23 cellular contexts compared by ENCODE assay signal in the genomic region with DNA sequence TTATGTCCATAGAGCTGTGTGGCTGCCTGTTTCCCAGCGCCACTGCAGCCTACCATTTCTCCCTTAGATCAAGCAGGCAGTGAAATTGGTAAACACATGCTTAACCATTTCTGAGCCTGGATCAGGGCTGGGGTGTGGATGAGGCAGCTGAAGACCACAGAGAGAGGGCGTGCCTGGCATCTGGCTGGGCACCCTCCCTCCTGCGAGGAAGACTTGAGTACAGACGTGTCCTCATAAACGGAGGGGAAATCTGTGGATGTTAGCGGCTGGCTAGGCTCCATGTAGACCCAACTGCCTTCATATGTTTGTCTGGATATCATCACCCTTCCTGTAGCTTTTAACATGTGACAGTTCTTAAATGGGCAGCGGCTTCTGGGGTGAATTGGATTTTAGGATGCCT. TPM values are rescaled to one million over a fixed set of nuclear protein-coding genes. Genes with fewer than 3 reads are reported as not detected.
DNase-seq lines count a peak whose midpoint lies in the region; ATAC-seq and TF ChIP-seq lines count a peak whose summit lies in the region.
"Had no signal": no experiment of that assay in that cellular context is flagged by ENCODE, and none has a peak within 500 bp of the region (broad histone marks: within the 10 kb centered on the region; RNA-seq: fewer than 3 reads in every experiment).

No MANE protein-coding gene starts in this region.

- H3K36me3 ChIP-seq in BE2C, result no peaks in the 10 kb centered on the region
- no peaks in the 10 kb centered on the region for H3K36me3 ChIP-seq in hepatocyte (replicated peaks; ENCODE audit: insufficient read depth, low read depth)
- peaks cover 0 to 2% of the 10 kb centered on the region in 2 experiments for H3K36me3 ChIP-seq in trophoblast cell (ENCODE audit: control insufficient read depth in 1 of 2, insufficient read depth in 2 of 2, low read length in 2 of 2)
- no peaks in the 10 kb centered on the region for H3K36me3 ChIP-seq in breast epithelium
- H3K36me3 ChIP-seq: ascending aorta, BLaER1, neutrophil had no signal

- peak; percentile 59 for ATAC-seq in SK-N-SH treated with all-trans-retinoic acid at 6 μM for 48 hours
- ATAC-seq in esophagus mucosa, result no peak
- ATAC-seq: activated CD4-positive, alpha-beta T cell treated with anti-CD3 and anti-CD28 coated beads for 36 hours; activated CD8-positive, alpha-beta T cell treated with anti-CD3 and anti-CD28 coated beads, Interleukin-2, amount 10 ng/mL, durations not matched to agents 7 days and 5 days; psoas muscle had no signal

- H3K79me1 ChIP-seq in trophoblast cell (ENCODE audit: low read length), result peaks cover 4% of the 10 kb centered on the region

- H3K4me3 ChIP-seq in BE2C (ENCODE audit: low read depth, low read length) (no peak overlapping the region), hepatocyte (no peak overlapping the region), trophoblast cell (ENCODE audit: low read depth, low read length) (no peak overlapping the region), breast epithelium (no peak overlapping the region)
- H3K4me3 ChIP-seq: ascending aorta, BLaER1, psoas muscle had no signal

- H3K23ac ChIP-seq in trophoblast cell (ENCODE audit: low read length), result no peak overlapping the region

- WGBS in hepatocyte (ENCODE audit: low lambda C conversion rate, missing lambda C conversion rate), result 54% methylated on average over 7 of the region's 7 CpGs
- no CpG with 5 or more reads among the region's 7 CpGs for WGBS in trophoblast cell (ENCODE audit: extremely low coverage, insufficient coverage, insufficient read length)

- H2BK12ac ChIP-seq in trophoblast cell (ENCODE audit: low read length), result no peak overlapping the region

- H4K20me1 ChIP-seq in hepatocyte (ENCODE audit: insufficient read depth, poor library complexity, severe bottlenecking), result no peaks in the 10 kb centered on the region
- H4K20me1 ChIP-seq: BLaER1 had no signal

- H3K9me2 ChIP-seq in hepatocyte (replicated peaks; ENCODE audit: insufficient read depth), result no peaks in the 10 kb centered on the region

- H3K14ac ChIP-seq in trophoblast cell (ENCODE audit: low read length), result peak overlapping the region; percentile 4

- H4K8ac ChIP-seq in trophoblast cell (ENCODE audit: low read depth, low read length), result no peak overlapping the region

- no peaks in the 10 kb centered on the region for H3K9me3 ChIP-seq in BE2C
- no peaks in the 10 kb centered on the region for H3K9me3 ChIP-seq in hepatocyte (ENCODE audit: low read depth)
- H3K9me3 ChIP-seq in trophoblast cell (ENCODE audit: insufficient read depth, low read depth, low read length), result no peaks in the 10 kb centered on the region
- H3K9me3 ChIP-seq in breast epithelium, result no peaks in the 10 kb centered on the region
- H3K9me3 ChIP-seq: ascending aorta, BLaER1, neutrophil, psoas muscle had no signal

- H3K9ac ChIP-seq in trophoblast cell (ENCODE audit: low read length), result no peak overlapping the region
- H3K9ac ChIP-seq: BLaER1 had no signal

- H4K12ac ChIP-seq in trophoblast cell (ENCODE audit: low read depth, low read length), result no peak overlapping the region

- peak overlapping the region; percentile 4 for H2BK5ac ChIP-seq in trophoblast cell (ENCODE audit: low read depth, low read length, poor library complexity)

- no peak for TF ChIP-seq POLR2A in breast epithelium (IDR thresholded peaks at IDR 0.05)

- intact Hi-C loops in breast epithelium (cut with DNase I; ENCODE audit: low total_unique reads), result no loop called here

- H3K79me2 ChIP-seq in hepatocyte, result peaks cover 8% of the 10 kb centered on the region
- peaks cover 2% of the 10 kb centered on the region for H3K79me2 ChIP-seq in trophoblast cell (ENCODE audit: control insufficient read depth, insufficient read depth, low read length, poor library complexity)

- TF ChIP-seq CTCF in BE2C (IDR thresholded peaks at IDR 0.05; ENCODE audit: low read depth, low read length) (no peak), hepatocyte (IDR thresholded peaks at IDR 0.05; ENCODE audit: poor library complexity) (no peak), breast epithelium (IDR thresholded peaks at IDR 0.05) (no peak)

- no peak overlapping the region for H2AFZ ChIP-seq in hepatocyte
- no peak overlapping the region for H2AFZ ChIP-seq in trophoblast cell (ENCODE audit: insufficient read depth, low read length, poor library complexity)

- H3K27ac ChIP-seq in hepatocyte, result no peak overlapping the region
- H3K27ac ChIP-seq in trophoblast cell (ENCODE audit: low read depth, low read length), result no peak overlapping the region
- no peak overlapping the region for H3K27ac ChIP-seq in breast epithelium
- H3K27ac ChIP-seq: BLaER1, neutrophil, psoas muscle had no signal

- no peaks in the 10 kb centered on the region for H3K27me3 ChIP-seq in BE2C
- no peaks in the 10 kb centered on the region for H3K27me3 ChIP-seq in hepatocyte
- no peaks in the 10 kb centered on the region for H3K27me3 ChIP-seq in trophoblast cell (ENCODE audit: insufficient read depth, low read length)
- no peaks in the 10 kb centered on the region for H3K27me3 ChIP-seq in breast epithelium
- H3K27me3 ChIP-seq: ascending aorta, BLaER1, neutrophil had no signal

- no peak overlapping the region for H2AK5ac ChIP-seq in trophoblast cell (ENCODE audit: low read length)

- H3K4me2 ChIP-seq in hepatocyte, result no peak overlapping the region
- H3K4me2 ChIP-seq in trophoblast cell (ENCODE audit: low read length), result no peak overlapping the region
- H3K4me2 ChIP-seq: BLaER1 had no signal

- DNase-seq in BE2C (peak; percentile 28), hepatocyte (ENCODE audit: low spot score) (peak; percentile 9), trophoblast cell (no peak), GM03348 (ENCODE audit: low spot score) (no peak), breast epithelium (ENCODE audit: low spot score in 2 of 2) (no peak), NCI-H2227 treated with DMSO at 0.1 percent for 48 hours (lab: John Stamatoyannopoulos, UW) (no peak)
- DNase-seq: ACHN; activated CD4-positive, alpha-beta T cell treated with anti-CD3 and anti-CD28 coated beads for 36 hours; activated effector memory CD4-positive, alpha-beta T cell treated with Interleukin-2 at 50 U/mL for 16 hours; activated naive CD8-positive, alpha-beta T cell treated with anti-CD3 and anti-CD28 coated beads for 36 hours; DMS53; kidney; NCI-H187 treated with DMSO at 0.1 percent for 48 hours; NCI-H345; NCI-H748 treated with DMSO at 0.1 percent for 48 hours; psoas muscle; stimulated activated CD4-positive, alpha-beta T cell treated with anti-CD3 and anti-CD28 coated beads, Interleukin-2, amount 100 ng/mL, for 24 hours had no signal

- H3K18ac ChIP-seq in trophoblast cell (ENCODE audit: low read length), result peak overlapping the region; percentile 5

- peaks cover 4% of the 10 kb centered on the region; the same call in 1 of the 2 replicates for H3K4me1 ChIP-seq in BE2C
- no peaks in the 10 kb centered on the region for H3K4me1 ChIP-seq in hepatocyte (ENCODE audit: insufficient read depth)
- H3K4me1 ChIP-seq in trophoblast cell (ENCODE audit: control insufficient read depth in 1 of 2, insufficient read depth in 2 of 2, low read length in 2 of 2), result peaks cover 13 to 14% of the 10 kb centered on the region in 2 experiments
- H3K4me1 ChIP-seq in breast epithelium, result no peaks in the 10 kb centered on the region

- no peak overlapping the region for H4K91ac ChIP-seq in trophoblast cell (ENCODE audit: low read depth, low read length)

- no peak overlapping the region for H3K4ac ChIP-seq in trophoblast cell (ENCODE audit: low read depth, low read length)

- H2BK120ac ChIP-seq in trophoblast cell (ENCODE audit: insufficient read depth, low read length, poor library complexity), result no peak overlapping the region

TF ChIP-seq in SK-N-SH treated with all-trans-retinoic acid at 6 μM for 48 hours, 23 proteins besides CTCF, POLR2A, EP300 and RAD21:
- TF ChIP-seq TOX (CRISPR knock-in tag; IDR thresholded peaks at IDR 0.05; ENCODE audit: borderline replicate concordance), result no peak
- 0 out of 2 replicates have a peak, but pooled peaks have one; percentile 41 for TF ChIP-seq TCF4 (CRISPR knock-in tag; IDR thresholded peaks at IDR 0.05; ENCODE audit: borderline replicate concordance)

RNA-seq across cellular contexts. Expression of a gene that starts 10.8 kb away (rescaled TPM):
- 103 TPM for polyA plus RNA-seq in BE2C (2012; ENCODE audit: insufficient read depth, insufficient read length, low read depth)
- total RNA-seq in hepatocyte, result 47.0 and 48.0 TPM in 2 replicates
- polyA plus RNA-seq in hepatocyte, result 62.7 and 78.2 TPM in 2 replicates
- 97.8 and 100 TPM in 2 replicates for polyA plus RNA-seq in trophoblast cell (2013)
- 10 to 100 TPM; 31.7 to 49.0 (median 35.4) TPM for total RNA-seq in breast epithelium
- total RNA-seq in esophagus mucosa, result 22.8 TPM

Comparison
In these comparisons a context has a peak if more than half of its experiments do, and no peak if none do; other contexts are left out.
1. DNase-seq: peak in BE2C (single experiment) and hepatocyte (single experiment); none in trophoblast cell (0 of 2), GM03348 (single experiment), breast epithelium (0 of 2) and NCI-H2227 treated with DMSO at 0.1 percent for 48 hours (single experiment).